13 cellular contexts compared by ENCODE assay signal in the genomic region with DNA sequence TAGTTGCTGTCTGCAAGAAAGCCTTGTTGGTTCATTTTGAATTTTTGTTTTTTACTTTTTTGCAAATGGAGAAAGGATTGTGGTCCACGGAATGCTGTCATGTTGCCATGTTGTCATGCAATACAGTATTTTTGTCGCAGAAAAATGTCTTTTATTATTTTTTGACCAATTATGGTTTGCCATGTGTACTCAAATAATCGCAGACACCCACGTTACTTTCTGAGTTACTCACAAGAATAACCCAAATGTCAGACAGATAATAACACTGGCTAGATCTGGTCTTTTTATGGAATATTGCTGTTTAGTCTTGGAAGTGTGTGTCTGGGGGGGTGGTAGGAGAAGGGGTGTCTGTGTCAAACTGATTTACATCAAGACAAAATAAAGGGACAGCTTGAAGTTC.
DNase-seq lines count a peak whose midpoint lies in the region; ATAC-seq and TF ChIP-seq lines count a peak whose summit lies in the region.
"Had no signal": no experiment of that assay in that cellular context is flagged by ENCODE, and none has a peak within 500 bp of the region (broad histone marks: within the 10 kb centered on the region; RNA-seq: fewer than 3 reads in every experiment).

No MANE protein-coding gene starts in this region.

- H3K27me3 Mint-ChIP-seq in mesothelial cell of epicardium (ENCODE audit: low read depth), result no peaks in the 10 kb centered on the region
- H3K27me3 Mint-ChIP-seq: progenitor cell of endocrine pancreas had no signal

- WGBS in tibial nerve, 2 donors, result 7 to 26% methylated on average over 4 of the region's 4 CpGs
- WGBS in body of pancreas, 2 donors, result 57 to 78% methylated on average over 4 of the region's 4 CpGs

- TF ChIP-seq CTCF in Panc1 (IDR thresholded peaks at IDR 0.05) (no peak), mesothelial cell of epicardium (IDR thresholded peaks at IDR 0.05; ENCODE audit: unreplicated experiment) (no peak), tibial nerve (IDR thresholded peaks at IDR 0.05) (no peak), body of pancreas (IDR thresholded peaks at IDR 0.05) (no peak)

- no peak for DNase-seq in Panc1 (ENCODE audit: low read depth, low spot score)
- DNase-seq in mesothelial cell of epicardium (ENCODE audit: low spot score in 2 of 2, unreplicated experiment in 2 of 2), result no peak
- DNase-seq in tibial nerve (ENCODE audit: low spot score in 2 of 2), result no peak
- DNase-seq in NCI-H187 treated with DMSO at 0.1 percent for 48 hours (lab: John Stamatoyannopoulos, UW), result no peak
- DNase-seq in foreskin melanocyte, result no peak
- no peak for DNase-seq in body of pancreas
- DNase-seq in middle frontal gyrus (ENCODE audit: extremely low spot score, low spot score), result no peak
- DNase-seq: activated CD8-positive, alpha-beta T cell treated with anti-CD3 and anti-CD28 coated beads, Interleukin-2, amount 10 ng/mL, durations not matched to agents 7 days and 5 days; activated gamma-delta T cell treated with Interleukin-2 at 50 U/mL for 16 hours; NCI-H2171 treated with DMSO at 0.1 percent for 48 hours had no signal

- no TSS peak for BruUV-seq in Panc1 (replicated peaks; lab: Mats Ljungman, UMichigan)

- ATAC-seq in Panc1, result no peak
- ATAC-seq in body of pancreas, result no peak
- ATAC-seq: activated CD8-positive, alpha-beta T cell treated with anti-CD3 and anti-CD28 coated beads, Interleukin-2, amount 10 ng/mL, durations not matched to agents 7 days and 5 days had no signal

- TF ChIP-seq POLR2A in tibial nerve (IDR thresholded peaks at IDR 0.05), result no peak
- TF ChIP-seq POLR2A in body of pancreas (IDR thresholded peaks at IDR 0.05), result no peak

- H3K9me3 Mint-ChIP-seq in mesothelial cell of epicardium, result no peaks in the 10 kb centered on the region
- H3K9me3 Mint-ChIP-seq: dendritic cell treated with granulocyte-macrophage colony-stimulating factor and Interleukin-4, amounts not matched to agents 40 ng/mL and 50 ng/mL, for 4 days had no signal

- in situ Hi-C loops in Panc1 (cut with HindIII; ENCODE audit: low pct_unique_long_range_greater_than_20kb, low sequenced_read_pairs), result no loop called here

- intact Hi-C loops in Panc1 (cut with micrococcal nuclease; ENCODE audit: unreplicated experiment), result no loop called here
- intact Hi-C loops in body of pancreas (cut with DNase I), result no loop called here

- no peaks in the 10 kb centered on the region for H3K27me3 ChIP-seq in Panc1 (ENCODE audit: control insufficient read depth, insufficient read depth, low read length)
- no peaks in the 10 kb centered on the region for H3K27me3 ChIP-seq in tibial nerve
- no peaks in the 10 kb centered on the region for H3K27me3 ChIP-seq in body of pancreas

- H3K4me3 Mint-ChIP-seq in mesothelial cell of epicardium, result peak overlapping the region; percentile 36
- H3K4me3 Mint-ChIP-seq: activated CD8-positive, alpha-beta T cell treated with anti-CD3 and anti-CD28 coated beads, Interleukin-2, amount 10 ng/mL, durations not matched to agents 7 days and 5 days; dendritic cell treated with granulocyte-macrophage colony-stimulating factor and Interleukin-4, amounts not matched to agents 40 ng/mL and 50 ng/mL, for 4 days had no signal

- no peak overlapping the region for H3K27ac Mint-ChIP-seq in mesothelial cell of epicardium
- H3K27ac Mint-ChIP-seq: activated CD8-positive, alpha-beta T cell treated with anti-CD3 and anti-CD28 coated beads, Interleukin-2, amount 10 ng/mL, durations not matched to agents 7 days and 5 days; dendritic cell treated with granulocyte-macrophage colony-stimulating factor and Interleukin-4, amounts not matched to agents 40 ng/mL and 50 ng/mL, for 4 days; progenitor cell of endocrine pancreas had no signal

- no peaks in the 10 kb centered on the region for H3K36me3 ChIP-seq in Panc1 (ENCODE audit: control insufficient read depth, insufficient read depth, low read length)
- no peaks in the 10 kb centered on the region for H3K36me3 ChIP-seq in tibial nerve
- no peaks in the 10 kb centered on the region for H3K36me3 ChIP-seq in body of pancreas (replicated peaks in 1 of 2; ENCODE audit: insufficient read depth in 1 of 2, low read depth in 2 of 2)

- H3K4me3 ChIP-seq in Panc1 (ENCODE audit: low read depth in 2 of 2, low read length in 2 of 2) (peak overlapping the region; percentile 40 to 73; a peak in 2 of 4 replicates), tibial nerve (peak overlapping the region in 3 of 4 donors; percentile 32 to 49 (median 43)), body of pancreas (no peak overlapping the region)

- H3K36me3 Mint-ChIP-seq in mesothelial cell of epicardium, result no peaks in the 10 kb centered on the region

- no peak for TF ChIP-seq EP300 in tibial nerve (IDR thresholded peaks at IDR 0.05)

- POLR2A ChIA-PET in Panc1 (lab: Charles Lee), result interaction anchor here (0.5 kb wide), 1 partner anchor 10 kb away, joined by 3 read pairs; no protein-coding TSS in a partner anchor

- H3K9me3 ChIP-seq in Panc1 (ENCODE audit: control insufficient read depth, insufficient read depth, low read depth, low read length) (no peaks in the 10 kb centered on the region), tibial nerve (no peaks in the 10 kb centered on the region), body of pancreas (no peaks in the 10 kb centered on the region)

- H3K4me1 ChIP-seq in Panc1 (ENCODE audit: control insufficient read depth, insufficient read depth, low read length), result peaks cover 9% of the 10 kb centered on the region
- H3K4me1 ChIP-seq in tibial nerve, result peaks cover 0 to 46% (median 14%) of the 10 kb centered on the region in 4 donors
- H3K4me1 ChIP-seq in body of pancreas, result no peaks in the 10 kb centered on the region

- CTCF ChIA-PET in Panc1 (lab: Charles Lee), result no interaction called here

- no peak overlapping the region for H3K27ac ChIP-seq in Panc1 (ENCODE audit: low read length)
- H3K27ac ChIP-seq in cingulate gyrus (ENCODE audit: low read depth, low read length), result peak overlapping the region; percentile 25
- H3K27ac ChIP-seq in tibial nerve, result peak overlapping the region in 3 of 4 donors; percentile 74 to 91 (median 86)
- H3K27ac ChIP-seq in body of pancreas, result no peak overlapping the region

- peaks cover 27% of the 10 kb centered on the region for H3K4me1 Mint-ChIP-seq in mesothelial cell of epicardium

Comparison
In these comparisons a context has a peak if more than half of its experiments do, and no peak if none do; other contexts are left out.
1. H3K27ac ChIP-seq: peak in cingulate gyrus (single experiment) and tibial nerve (3 of 4); none in Panc1 (single experiment) and body of pancreas (0 of 4).
2. H3K4me3 ChIP-seq: peak in Panc1 (2 of 2) and tibial nerve (3 of 4); none in body of pancreas (0 of 2).